ENCODE assay signal across 13 cellular contexts in genomic region chr10:68329506-68329861, GRCh38. TPM values are rescaled to one million over a fixed set of nuclear protein-coding genes. Genes with fewer than 3 reads are reported as not detected.
DNase-seq lines count a peak whose midpoint lies in the region; ATAC-seq, FAIRE-seq and TF ChIP-seq lines count a peak whose summit lies in the region.
"Had no signal": no experiment of that assay in that cellular context is flagged by ENCODE, and none has a peak within 500 bp of the region (broad histone marks: within the 10 kb centered on the region; RNA-seq: fewer than 3 reads in every experiment).

No MANE protein-coding gene starts in this region.

- TF ChIP-seq POLR2A in HCT116 (IDR thresholded peaks at IDR 0.05; ENCODE audit: borderline replicate concordance, extremely low read depth, insufficient read depth, insufficient read length) (no peak), spleen (IDR thresholded peaks at IDR 0.05) (no peak)

- TF ChIP-seq RAD21 in HCT116 (IDR thresholded peaks at IDR 0.05; ENCODE audit: low read depth) = no peak

- H3K4me2 ChIP-seq in HCT116 (ENCODE audit: low read length) = peak overlapping the region; percentile 46
- H3K4me2 ChIP-seq in keratinocyte (ENCODE audit: control insufficient read depth, extremely low read depth, insufficient read depth, low read depth, low read length) = no peak overlapping the region

- ATAC-seq in HCT116 = no peak
- no peak for ATAC-seq in activated B cell treated with CpG ODN at 0.5 μM for 24 hours (ENCODE audit: low read depth)
- no peak for ATAC-seq in aorta (ENCODE audit: low FRiP score)

- H3K9me3 Mint-ChIP-seq in activated B cell treated with CpG ODN at 0.5 μM for 24 hours = no peaks in the 10 kb centered on the region
- H3K9me3 Mint-ChIP-seq: T-helper 2 cell treated with Interferon-gamma antibody and Interleukin-4, amounts not matched to agents 5 μg/mL and 100 μg/mL, for 36 hours had no signal

- TF ChIP-seq CTCF in HCT116 (IDR thresholded peaks at IDR 0.05 in 2 of 3, conservative IDR thresholded peaks at IDR 0.05 in 1 of 3; ENCODE audit: borderline replicate concordance in 1 of 3, insufficient read depth in 1 of 3, low read depth in 2 of 3, low read length in 2 of 3) (no peak), activated B cell treated with CpG ODN at 0.5 μM for 24 hours (IDR thresholded peaks at IDR 0.05) (no peak), keratinocyte (optimal IDR thresholded peaks at IDR 0.05 in 1 of 3, IDR thresholded peaks at IDR 0.05 in 1 of 3, conservative IDR thresholded peaks at IDR 0.05 in 1 of 3; ENCODE audit: extremely low read depth in 1 of 3, insufficient read depth in 2 of 3, low read length in 3 of 3) (no peak), spleen (IDR thresholded peaks at IDR 0.05 in 8 of 11, conservative IDR thresholded peaks at IDR 0.05 in 3 of 11) (no peak)

- H3K27ac ChIP-seq in HCT116 (ENCODE audit: low read depth, low read length) (no peak overlapping the region), keratinocyte (ENCODE audit: control insufficient read depth, insufficient read depth, low read length) (peak overlapping the region; percentile 76), spleen (peak overlapping the region in 5 of 8 donors; percentile 76 to 99 (median 99)), aorta (ENCODE audit: low read depth in 1 of 2, low read length in 2 of 2) (no peak overlapping the region)
- H3K27ac ChIP-seq: PC-9 had no signal

- peak overlapping the region; percentile 59 for H3K27ac Mint-ChIP-seq in activated B cell treated with CpG ODN at 0.5 μM for 24 hours

- RAD21 ChIA-PET in HCT116 (lab: Charles Lee; ENCODE audit: low non-redundant PET in 1 of 2, low total read pairs in 2 of 2, uncharacterized antibody in 2 of 2, unreplicated experiment in 2 of 2) = interaction anchor here in 1 of 2 experiments (0.6 kb wide), 1 partner anchor 476 kb away, joined by 3 read pairs; no protein-coding TSS in a partner anchor

- WGBS in spleen, 5 donors = 76 to 94% (median 91%) methylated on average over 1 of the region's 1 CpG
- WGBS in aorta, 2 donors = 97% methylated on average over 1 of the region's 1 CpG

- FAIRE-seq in keratinocyte (lab: Jason Lieb, UNC) = no peak

- no peaks in the 10 kb centered on the region for H3K27me3 ChIP-seq in HCT116 (ENCODE audit: insufficient read depth, low read length)
- H3K27me3 ChIP-seq in keratinocyte (ENCODE audit: control insufficient read depth, extremely low read depth, insufficient read depth, low read length) = no peaks in the 10 kb centered on the region
- H3K27me3 ChIP-seq in spleen (replicated peaks in 1 of 7) = no peaks in the 10 kb centered on the region
- no peaks in the 10 kb centered on the region for H3K27me3 ChIP-seq in aorta (ENCODE audit: control insufficient read depth in 1 of 2, insufficient read depth in 2 of 2, low read length in 1 of 2)
- H3K27me3 ChIP-seq: MG63 had no signal

- intact Hi-C loops in HCT116 (cut with micrococcal nuclease) (no loop called here), activated B cell treated with CpG ODN at 0.5 μM for 24 hours (cut with micrococcal nuclease) (no loop called here), spleen (cut with DNase I; ENCODE audit: low total_unique reads) (no loop called here), aorta (cut with DNase I) (no loop called here)

- dilution Hi-C loops in keratinocyte (cut with MboI; ENCODE audit: extremely low pct_ligation_motif_present, low sequenced_read_pairs) = no loop called here

- no peaks in the 10 kb centered on the region for H3K27me3 Mint-ChIP-seq in activated B cell treated with CpG ODN at 0.5 μM for 24 hours

- peaks cover 30 to 47% of the 10 kb centered on the region in 2 experiments for H3K4me1 ChIP-seq in HCT116 (ENCODE audit: control insufficient read depth in 1 of 2, insufficient read depth in 2 of 2, low read length in 2 of 2)
- peaks cover 31% of the 10 kb centered on the region for H3K4me1 ChIP-seq in keratinocyte (ENCODE audit: control insufficient read depth, extremely low read depth, insufficient read depth, low read length)
- H3K4me1 ChIP-seq in spleen = peaks cover 6 to 54% (median 33%) of the 10 kb centered on the region in 6 donors
- H3K4me1 ChIP-seq in aorta (ENCODE audit: control insufficient read depth in 1 of 2, insufficient read depth in 2 of 2, low read length in 2 of 2) = no peaks in the 10 kb centered on the region

- peaks cover 21% of the 10 kb centered on the region for H3K36me3 Mint-ChIP-seq in activated B cell treated with CpG ODN at 0.5 μM for 24 hours (ENCODE audit: low read depth)

- BruUV-seq in HCT116 (replicated peaks; lab: Mats Ljungman, UMichigan) = no TSS peak

- H3K79me2 ChIP-seq in HCT116 (ENCODE audit: insufficient read depth, low read length) (peaks cover 26% of the 10 kb centered on the region), keratinocyte (ENCODE audit: control insufficient read depth, insufficient read depth, low read length) (peaks cover 26% of the 10 kb centered on the region)

- H3K9me1 ChIP-seq in keratinocyte (ENCODE audit: control insufficient read depth, extremely low read depth, insufficient read depth, low read length) = no peaks in the 10 kb centered on the region

- H3K9me3 ChIP-seq in HCT116 (ENCODE audit: control insufficient read depth in 1 of 2, insufficient read depth in 1 of 2, low read depth in 1 of 2, low read length in 2 of 2) (no peaks in the 10 kb centered on the region), keratinocyte (ENCODE audit: control insufficient read depth, low read depth, low read length) (no peaks in the 10 kb centered on the region), spleen (no peaks in the 10 kb centered on the region), aorta (ENCODE audit: control insufficient read depth, low read length) (no peaks in the 10 kb centered on the region)
- H3K9me3 ChIP-seq: Caco-2, MG63 had no signal

- H3K9ac ChIP-seq in HCT116 (ENCODE audit: low read length) (0 out of 2 replicates have a peak overlapping the region, but pooled peaks have one; percentile 0), keratinocyte (ENCODE audit: control insufficient read depth, extremely low read depth, insufficient read depth, low read length) (no peak overlapping the region)

- DNase-seq in HCT116 (ENCODE audit: low read depth, low spot score) (no peak), activated B cell treated with CpG ODN at 0.5 μM for 24 hours (no peak), keratinocyte (ENCODE audit: low read depth, low spot score) (no peak), spleen (no peak), DMS79 treated with DMSO at 0.1 percent for 48 hours (lab: John Stamatoyannopoulos, UW) (no peak), GOT3 (lab: John Stamatoyannopoulos, UW) (no peak), DMS53 (lab: John Stamatoyannopoulos, UW) (no peak), aorta (no peak)
- DNase-seq: Caco-2, NCI-H2171 treated with DMSO at 0.1 percent for 48 hours, PC-9 had no signal

- H3K36me3 ChIP-seq in HCT116 (ENCODE audit: control insufficient read depth in 1 of 2, insufficient read depth in 2 of 2, low read length in 2 of 2) = peaks cover 0 to 8% of the 10 kb centered on the region in 2 experiments; a peak in 2 of 4 replicates
- H3K36me3 ChIP-seq in keratinocyte (ENCODE audit: control insufficient read depth in 2 of 2, extremely low read depth in 1 of 2, insufficient read depth in 2 of 2, low read length in 2 of 2) = no peaks in the 10 kb centered on the region
- H3K36me3 ChIP-seq in spleen = no peaks in the 10 kb centered on the region
- H3K36me3 ChIP-seq in aorta (ENCODE audit: control insufficient read depth in 1 of 2, insufficient read depth in 2 of 2, low read length in 1 of 2) = no peaks in the 10 kb centered on the region

- CTCF ChIA-PET in HCT116 (lab: Charles Lee) = interaction anchor here (1.7 kb wide), 1 partner anchor 541 kb away, joined by 4 read pairs; no protein-coding TSS in a partner anchor
- CTCF ChIA-PET in activated B cell treated with CpG ODN at 0.5 μM for 24 hours (lab: Charles Lee) = interaction anchor here (0.7 kb wide), 1 partner anchor 541 kb away, joined by 5 read pairs; no protein-coding TSS in a partner anchor

- no peak overlapping the region for H3K4me3 ChIP-seq in HCT116 (replicated peaks in 1 of 2; ENCODE audit: low read depth in 1 of 2, low read length in 2 of 2)
- no peak overlapping the region for H3K4me3 ChIP-seq in keratinocyte (ENCODE audit: control insufficient read depth in 2 of 3, extremely low read depth in 1 of 3, insufficient read depth in 2 of 3, low read depth in 1 of 3, low read length in 3 of 3)
- no peak overlapping the region for H3K4me3 ChIP-seq in spleen
- no peak overlapping the region for H3K4me3 ChIP-seq in aorta (ENCODE audit: low read length in 2 of 2)
- H3K4me3 ChIP-seq: MG63, PC-9 had no signal

- H2AFZ ChIP-seq in HCT116 (ENCODE audit: low read depth, low read length, poor library complexity, severe bottlenecking) (no peak overlapping the region), keratinocyte (ENCODE audit: control insufficient read depth, low read length) (peak overlapping the region; percentile 53)
- H2AFZ ChIP-seq: PC-9 had no signal

- H3K4me1 Mint-ChIP-seq in activated B cell treated with CpG ODN at 0.5 μM for 24 hours = peaks cover 45% of the 10 kb centered on the region

- POLR2A ChIA-PET in HCT116 (lab: Charles Lee) = no interaction called here
- POLR2A ChIA-PET in activated B cell treated with CpG ODN at 0.5 μM for 24 hours (lab: Charles Lee) = interaction anchor here (1.0 kb wide), 1 partner anchor 16 kb away, joined by 3 read pairs; no protein-coding TSS in a partner anchor

- no peak overlapping the region for H3K4me3 Mint-ChIP-seq in activated B cell treated with CpG ODN at 0.5 μM for 24 hours

- H4K20me1 ChIP-seq in HCT116 (ENCODE audit: insufficient read depth) (peaks cover 18% of the 10 kb centered on the region; the same call in 1 of the 2 replicates), keratinocyte (ENCODE audit: control insufficient read depth, extremely low read depth, insufficient read depth, low read length) (peaks cover 13% of the 10 kb centered on the region)

- H3K9me2 ChIP-seq in HCT116 (ENCODE audit: insufficient read depth) = no peaks in the 10 kb centered on the region

RNA-seq across cellular contexts. Expression of gene HNRNPH3, which starts 2.4 kb away (rescaled TPM):
- total RNA-seq in HCT116 (2021; ENCODE audit: unreplicated experiment) (126 TPM), activated B cell treated with CpG ODN at 0.5 μM for 24 hours (101 and 113 TPM in 2 replicates), spleen (100 to 1,000 TPM in 3 of 7 donors, 10 to 100 TPM in 4; 43.2 to 109 (median 79.9) TPM), aorta (100 to 1,000 TPM; 106 to 121 TPM)
- 175 and 191 TPM in 2 replicates for polyA plus RNA-seq in HCT116 (2012)
- polyA plus RNA-seq in keratinocyte (35.8 to 108 TPM (median 45.7 TPM) in 3 replicates), spleen (100 to 1,000 TPM in 2 of 3 donors, 10 to 100 TPM in 1; 96.5 to 142 (median 112) TPM), aorta (100 to 1,000 TPM; 135 to 200 TPM)
- 225 TPM for polyA plus RNA-seq in keratinocyte (2011; ENCODE audit: low read depth)
- 52.7 and 60.4 TPM in 2 replicates for polyA plus RNA-seq in keratinocyte (2011; cell fraction: cytosol; rRNA removed)
- polyA plus RNA-seq in keratinocyte (2011; cell fraction: nucleus; rRNA removed) = 43.2 and 82.8 TPM in 2 replicates
- 177 and 198 TPM in 2 replicates for polyA plus RNA-seq in keratinocyte (2012; ENCODE audit: low replicate concordance)
- polyA minus RNA-seq in keratinocyte = 12.2 to 66.1 TPM (median 18.4 TPM) in 3 replicates
- 16.3 TPM for polyA minus RNA-seq in keratinocyte (2011; cell fraction: cytosol; rRNA and poly(A)+ RNA removed)
- polyA minus RNA-seq in keratinocyte (2011; cell fraction: nucleus; rRNA and poly(A)+ RNA removed) = 13.1 and 17.5 TPM in 2 replicates

RNA-seq across cellular contexts. Expression of gene PBLD, which starts 3.2 kb away (rescaled TPM):
- total RNA-seq in HCT116 (2021; ENCODE audit: unreplicated experiment) (2.2 TPM), activated B cell treated with CpG ODN at 0.5 μM for 24 hours (2.0 and 4.7 TPM in 2 replicates), spleen (1 to 10 TPM; 1.7 to 6.9 (median 3.5) TPM), aorta (1 to 10 TPM; 6.8 to 7.7 TPM)
- polyA plus RNA-seq in HCT116 (2012) = 1.4 and 1.7 TPM in 2 replicates
- polyA plus RNA-seq in keratinocyte (0.66 to 1.00 TPM (median 0.91 TPM) in 3 replicates), spleen (1 to 10 TPM in 2 of 3 donors, under 1 TPM in 1; 0.96 to 1.2 (median 1.2) TPM), aorta (10 to 100 TPM in 1 of 2 donors, 1 to 10 TPM in 1; 5.8 to 36.8 TPM)
- polyA plus RNA-seq in keratinocyte (2011; ENCODE audit: low read depth) = 0.79 TPM
- polyA plus RNA-seq in keratinocyte (2011; cell fraction: cytosol; rRNA removed) = 0.81 and 0.92 TPM in 2 replicates
- polyA plus RNA-seq in keratinocyte (2011; cell fraction: nucleus; rRNA removed) = 2.0 and 2.9 TPM in 2 replicates
- 0.78 and 2.1 TPM in 2 replicates for polyA plus RNA-seq in keratinocyte (2012; ENCODE audit: low replicate concordance)
- 0.13 to 0.53 TPM (median 0.29 TPM) in 3 replicates for polyA minus RNA-seq in keratinocyte
- not detected for polyA minus RNA-seq in keratinocyte (2011; cell fraction: cytosol; rRNA and poly(A)+ RNA removed)
- 0.53 and 2.0 TPM in 2 replicates for polyA minus RNA-seq in keratinocyte (2011; cell fraction: nucleus; rRNA and poly(A)+ RNA removed)

Comparison
In these comparisons a context has a peak if more than half of its experiments do, and no peak if none do; other contexts are left out.
1. H3K27ac ChIP-seq: peak in keratinocyte (single experiment) and spleen (5 of 8); none in HCT116 (single experiment) and aorta (0 of 2).